In the genomic region with DNA sequence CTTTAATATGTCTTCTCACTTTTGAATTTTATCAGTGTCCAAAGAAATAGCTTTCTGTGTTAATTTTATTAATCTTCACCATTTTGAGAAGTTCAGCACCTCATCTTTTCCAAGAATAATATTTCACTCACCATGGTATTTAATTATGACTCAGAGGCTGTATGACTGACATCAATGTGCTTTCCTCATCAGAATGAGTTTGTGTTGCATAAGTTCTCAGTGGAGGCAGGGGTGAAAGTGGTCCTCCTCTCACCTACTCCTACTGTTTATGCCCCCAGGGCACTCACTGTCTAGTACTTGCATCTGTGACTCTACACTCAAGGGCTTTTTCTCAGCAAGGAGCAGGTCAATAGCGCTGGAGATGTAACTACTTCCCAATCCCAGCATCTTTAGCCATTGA, we compare ENCODE assay signal across 1 cellular context.
A peak's percentile ranks its signal among the peaks of the same experiment; 100 is the strongest.
TF ChIP-seq lines count a peak whose summit lies in the region.

No MANE protein-coding gene starts in this region.

TF ChIP-seq in K562, 482 proteins besides CTCF, POLR2A, EP300 and RAD21 (continued from another document):
- TF ChIP-seq, protein P1, sequence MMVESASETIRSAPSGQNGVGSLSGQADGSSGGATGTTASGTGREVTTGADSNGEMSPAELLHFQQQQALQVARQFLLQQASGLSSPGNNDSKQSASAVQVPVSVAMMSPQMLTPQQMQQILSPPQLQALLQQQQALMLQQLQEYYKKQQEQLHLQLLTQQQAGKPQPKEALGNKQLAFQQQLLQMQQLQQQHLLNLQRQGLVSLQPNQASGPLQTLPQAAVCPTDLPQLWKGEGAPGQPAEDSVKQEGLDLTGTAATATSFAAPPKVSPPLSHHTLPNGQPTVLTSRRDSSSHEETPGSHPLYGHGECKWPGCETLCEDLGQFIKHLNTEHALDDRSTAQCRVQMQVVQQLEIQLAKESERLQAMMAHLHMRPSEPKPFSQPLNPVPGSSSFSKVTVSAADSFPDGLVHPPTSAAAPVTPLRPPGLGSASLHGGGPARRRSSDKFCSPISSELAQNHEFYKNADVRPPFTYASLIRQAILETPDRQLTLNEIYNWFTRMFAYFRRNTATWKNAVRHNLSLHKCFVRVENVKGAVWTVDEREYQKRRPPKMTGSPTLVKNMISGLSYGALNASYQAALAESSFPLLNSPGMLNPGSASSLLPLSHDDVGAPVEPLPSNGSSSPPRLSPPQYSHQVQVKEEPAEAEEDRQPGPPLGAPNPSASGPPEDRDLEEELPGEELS (CRISPR knock-in tag; IDR thresholded peaks at IDR 0.05; ENCODE audit: borderline replicate concordance), result no peak
- TF ChIP-seq ZNF444 (CRISPR knock-in tag; IDR thresholded peaks at IDR 0.05), result no peak
- TF ChIP-seq, protein P2, sequence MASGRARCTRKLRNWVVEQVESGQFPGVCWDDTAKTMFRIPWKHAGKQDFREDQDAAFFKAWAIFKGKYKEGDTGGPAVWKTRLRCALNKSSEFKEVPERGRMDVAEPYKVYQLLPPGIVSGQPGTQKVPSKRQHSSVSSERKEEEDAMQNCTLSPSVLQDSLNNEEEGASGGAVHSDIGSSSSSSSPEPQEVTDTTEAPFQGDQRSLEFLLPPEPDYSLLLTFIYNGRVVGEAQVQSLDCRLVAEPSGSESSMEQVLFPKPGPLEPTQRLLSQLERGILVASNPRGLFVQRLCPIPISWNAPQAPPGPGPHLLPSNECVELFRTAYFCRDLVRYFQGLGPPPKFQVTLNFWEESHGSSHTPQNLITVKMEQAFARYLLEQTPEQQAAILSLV (tag; IDR thresholded peaks at IDR 0.05), result no peak
- TF ChIP-seq FOXJ2 (tag; IDR thresholded peaks at IDR 0.05), result no peak
- TF ChIP-seq TRIM28 (IDR thresholded peaks at IDR 0.05), result no peak
- TF ChIP-seq, protein P3, sequence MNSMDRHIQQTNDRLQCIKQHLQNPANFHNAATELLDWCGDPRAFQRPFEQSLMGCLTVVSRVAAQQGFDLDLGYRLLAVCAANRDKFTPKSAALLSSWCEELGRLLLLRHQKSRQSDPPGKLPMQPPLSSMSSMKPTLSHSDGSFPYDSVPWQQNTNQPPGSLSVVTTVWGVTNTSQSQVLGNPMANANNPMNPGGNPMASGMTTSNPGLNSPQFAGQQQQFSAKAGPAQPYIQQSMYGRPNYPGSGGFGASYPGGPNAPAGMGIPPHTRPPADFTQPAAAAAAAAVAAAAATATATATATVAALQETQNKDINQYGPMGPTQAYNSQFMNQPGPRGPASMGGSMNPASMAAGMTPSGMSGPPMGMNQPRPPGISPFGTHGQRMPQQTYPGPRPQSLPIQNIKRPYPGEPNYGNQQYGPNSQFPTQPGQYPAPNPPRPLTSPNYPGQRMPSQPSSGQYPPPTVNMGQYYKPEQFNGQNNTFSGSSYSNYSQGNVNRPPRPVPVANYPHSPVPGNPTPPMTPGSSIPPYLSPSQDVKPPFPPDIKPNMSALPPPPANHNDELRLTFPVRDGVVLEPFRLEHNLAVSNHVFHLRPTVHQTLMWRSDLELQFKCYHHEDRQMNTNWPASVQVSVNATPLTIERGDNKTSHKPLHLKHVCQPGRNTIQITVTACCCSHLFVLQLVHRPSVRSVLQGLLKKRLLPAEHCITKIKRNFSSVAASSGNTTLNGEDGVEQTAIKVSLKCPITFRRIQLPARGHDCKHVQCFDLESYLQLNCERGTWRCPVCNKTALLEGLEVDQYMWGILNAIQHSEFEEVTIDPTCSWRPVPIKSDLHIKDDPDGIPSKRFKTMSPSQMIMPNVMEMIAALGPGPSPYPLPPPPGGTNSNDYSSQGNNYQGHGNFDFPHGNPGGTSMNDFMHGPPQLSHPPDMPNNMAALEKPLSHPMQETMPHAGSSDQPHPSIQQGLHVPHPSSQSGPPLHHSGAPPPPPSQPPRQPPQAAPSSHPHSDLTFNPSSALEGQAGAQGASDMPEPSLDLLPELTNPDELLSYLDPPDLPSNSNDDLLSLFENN (IDR thresholded peaks at IDR 0.05; ENCODE audit: low read depth in 2 of 2, low read length in 2 of 2), result no peak
- TF ChIP-seq, protein P4, sequence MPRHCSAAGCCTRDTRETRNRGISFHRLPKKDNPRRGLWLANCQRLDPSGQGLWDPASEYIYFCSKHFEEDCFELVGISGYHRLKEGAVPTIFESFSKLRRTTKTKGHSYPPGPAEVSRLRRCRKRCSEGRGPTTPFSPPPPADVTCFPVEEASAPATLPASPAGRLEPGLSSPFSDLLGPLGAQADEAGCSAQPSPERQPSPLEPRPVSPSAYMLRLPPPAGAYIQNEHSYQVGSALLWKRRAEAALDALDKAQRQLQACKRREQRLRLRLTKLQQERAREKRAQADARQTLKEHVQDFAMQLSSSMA (CRISPR knock-in tag; IDR thresholded peaks at IDR 0.05), result no peak
- no peak for TF ChIP-seq STAT5A (IDR thresholded peaks at IDR 0.05; ENCODE audit: borderline replicate concordance, low read length)
- no peak for TF ChIP-seq NFE2L1 (tag; IDR thresholded peaks at IDR 0.05; ENCODE audit: borderline replicate concordance, low read depth)
- no peak for TF ChIP-seq NR2F6 (CRISPR knock-in tag; IDR thresholded peaks at IDR 0.05)
- TF ChIP-seq ZNF124 (CRISPR knock-in tag; IDR thresholded peaks at IDR 0.05), result no peak
- TF ChIP-seq, protein P5, sequence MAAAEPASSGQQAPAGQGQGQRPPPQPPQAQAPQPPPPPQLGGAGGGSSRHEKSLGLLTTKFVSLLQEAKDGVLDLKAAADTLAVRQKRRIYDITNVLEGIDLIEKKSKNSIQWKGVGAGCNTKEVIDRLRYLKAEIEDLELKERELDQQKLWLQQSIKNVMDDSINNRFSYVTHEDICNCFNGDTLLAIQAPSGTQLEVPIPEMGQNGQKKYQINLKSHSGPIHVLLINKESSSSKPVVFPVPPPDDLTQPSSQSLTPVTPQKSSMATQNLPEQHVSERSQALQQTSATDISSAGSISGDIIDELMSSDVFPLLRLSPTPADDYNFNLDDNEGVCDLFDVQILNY (CRISPR knock-in tag; IDR thresholded peaks at IDR 0.05), result no peak
- no peak for TF ChIP-seq IRF2 (CRISPR knock-in tag; IDR thresholded peaks at IDR 0.05)
- TF ChIP-seq KLF10 (CRISPR knock-in tag; IDR thresholded peaks at IDR 0.05), result no peak
- TF ChIP-seq, protein P6, sequence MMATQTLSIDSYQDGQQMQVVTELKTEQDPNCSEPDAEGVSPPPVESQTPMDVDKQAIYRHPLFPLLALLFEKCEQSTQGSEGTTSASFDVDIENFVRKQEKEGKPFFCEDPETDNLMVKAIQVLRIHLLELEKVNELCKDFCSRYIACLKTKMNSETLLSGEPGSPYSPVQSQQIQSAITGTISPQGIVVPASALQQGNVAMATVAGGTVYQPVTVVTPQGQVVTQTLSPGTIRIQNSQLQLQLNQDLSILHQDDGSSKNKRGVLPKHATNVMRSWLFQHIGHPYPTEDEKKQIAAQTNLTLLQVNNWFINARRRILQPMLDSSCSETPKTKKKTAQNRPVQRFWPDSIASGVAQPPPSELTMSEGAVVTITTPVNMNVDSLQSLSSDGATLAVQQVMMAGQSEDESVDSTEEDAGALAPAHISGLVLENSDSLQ (IDR thresholded peaks at IDR 0.05), result peak; percentile 45; the same call in 1 of the 2 replicates
- TF ChIP-seq MCM2 (IDR thresholded peaks at IDR 0.05; ENCODE audit: low read depth), result no peak
- TF ChIP-seq, protein P7, sequence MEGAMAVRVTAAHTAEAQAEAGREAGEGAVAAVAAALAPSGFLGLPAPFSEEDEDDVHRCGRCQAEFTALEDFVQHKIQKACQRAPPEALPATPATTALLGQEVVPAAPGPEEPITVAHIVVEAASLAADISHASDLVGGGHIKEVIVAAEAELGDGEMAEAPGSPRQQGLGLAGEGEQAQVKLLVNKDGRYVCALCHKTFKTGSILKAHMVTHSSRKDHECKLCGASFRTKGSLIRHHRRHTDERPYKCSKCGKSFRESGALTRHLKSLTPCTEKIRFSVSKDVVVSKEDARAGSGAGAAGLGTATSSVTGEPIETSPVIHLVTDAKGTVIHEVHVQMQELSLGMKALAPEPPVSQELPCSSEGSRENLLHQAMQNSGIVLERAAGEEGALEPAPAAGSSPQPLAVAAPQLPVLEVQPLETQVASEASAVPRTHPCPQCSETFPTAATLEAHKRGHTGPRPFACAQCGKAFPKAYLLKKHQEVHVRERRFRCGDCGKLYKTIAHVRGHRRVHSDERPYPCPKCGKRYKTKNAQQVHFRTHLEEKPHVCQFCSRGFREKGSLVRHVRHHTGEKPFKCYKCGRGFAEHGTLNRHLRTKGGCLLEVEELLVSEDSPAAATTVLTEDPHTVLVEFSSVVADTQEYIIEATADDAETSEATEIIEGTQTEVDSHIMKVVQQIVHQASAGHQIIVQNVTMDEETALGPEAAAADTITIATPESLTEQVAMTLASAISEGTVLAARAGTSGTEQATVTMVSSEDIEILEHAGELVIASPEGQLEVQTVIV (CRISPR knock-in tag; IDR thresholded peaks at IDR 0.05; ENCODE audit: borderline replicate concordance), result no peak
- no peak for TF ChIP-seq FOXA3 (CRISPR knock-in tag; conservative IDR thresholded peaks at IDR 0.05 in 1 of 2, IDR thresholded peaks at IDR 0.05 in 1 of 2)
- TF ChIP-seq CCAR2 (IDR thresholded peaks at IDR 0.05; ENCODE audit: low read depth, low read length), result no peak
- no peak for TF ChIP-seq XRCC4 (IDR thresholded peaks at IDR 0.05; ENCODE audit: extremely low read depth, insufficient read depth, insufficient read length)
- TF ChIP-seq ATF1 (CRISPR knock-in tag; IDR thresholded peaks at IDR 0.05), result no peak
- no peak for TF ChIP-seq ATF1 (tag; IDR thresholded peaks at IDR 0.05)
- no peak for TF ChIP-seq SMAD2 (IDR thresholded peaks at IDR 0.05; ENCODE audit: low read depth, low read length)
- TF ChIP-seq L3MBTL2 (IDR thresholded peaks at IDR 0.05), result no peak
- 0 out of 2 replicates have a peak, but pooled peaks have one; percentile 23 for TF ChIP-seq JUND (IDR thresholded peaks at IDR 0.05; ENCODE audit: borderline replicate concordance, low read depth, low read length)
- no peak for TF ChIP-seq JUND (tag; IDR thresholded peaks at IDR 0.05; ENCODE audit: borderline replicate concordance, low read depth, low read length)
- TF ChIP-seq FOXK2 (conservative IDR thresholded peaks at IDR 0.05 in 1 of 2, IDR thresholded peaks at IDR 0.05 in 1 of 2; ENCODE audit: low read depth in 2 of 2), result no peak
- no peak for TF ChIP-seq MCM7 (IDR thresholded peaks at IDR 0.05)
- TF ChIP-seq ELF4 (CRISPR knock-in tag; IDR thresholded peaks at IDR 0.05), result no peak
- no peak for TF ChIP-seq ZC3H4 (CRISPR knock-in tag; IDR thresholded peaks at IDR 0.05; ENCODE audit: borderline replicate concordance)
- TF ChIP-seq, protein P8, sequence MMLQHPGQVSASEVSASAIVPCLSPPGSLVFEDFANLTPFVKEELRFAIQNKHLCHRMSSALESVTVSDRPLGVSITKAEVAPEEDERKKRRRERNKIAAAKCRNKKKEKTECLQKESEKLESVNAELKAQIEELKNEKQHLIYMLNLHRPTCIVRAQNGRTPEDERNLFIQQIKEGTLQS (IDR thresholded peaks at IDR 0.05), result peak; percentile 66
- TF ChIP-seq, protein P8 (CRISPR knock-in tag; conservative IDR thresholded peaks at IDR 0.05), result no peak
- TF ChIP-seq SMARCC2 (IDR thresholded peaks at IDR 0.05; ENCODE audit: low read depth), result no peak
- no peak for TF ChIP-seq ZKSCAN1 (IDR thresholded peaks at IDR 0.05; ENCODE audit: low read depth, low read length)
- TF ChIP-seq LARP7 (IDR thresholded peaks at IDR 0.05), result no peak
- no peak for TF ChIP-seq JUN (IDR thresholded peaks at IDR 0.05; ENCODE audit: borderline replicate concordance, low read depth, low read length)
- TF ChIP-seq JUN (CRISPR knock-in tag; IDR thresholded peaks at IDR 0.05; ENCODE audit: borderline replicate concordance), result no peak
